1 cellular context compared by ENCODE assay signal in genomic region chr1:159005161-159005560, GRCh38.
TF ChIP-seq lines count a peak whose summit lies in the region.

No MANE protein-coding gene starts in this region.

TF ChIP-seq in H1, 55 proteins besides CTCF, POLR2A, EP300 and RAD21 (continued from another document):
- TF ChIP-seq KDM4A (IDR thresholded peaks at IDR 0.05; ENCODE audit: low read depth, low read length, severe bottlenecking) (no peak), TBP (IDR thresholded peaks at IDR 0.05; ENCODE audit: low read depth, low read length) (no peak), CHD2 (IDR thresholded peaks at IDR 0.05; ENCODE audit: low read length) (no peak), BRCA1 (IDR thresholded peaks at IDR 0.05; ENCODE audit: low read depth, low read length) (no peak), CBX5 (IDR thresholded peaks at IDR 0.05; ENCODE audit: low read depth, low read length) (no peak), MAX (IDR thresholded peaks at IDR 0.05) (no peak), NRF1 (IDR thresholded peaks at IDR 0.05; ENCODE audit: low read depth, low read length) (no peak)
